ENCODE assay signal across 1 cellular context in the genomic region with DNA sequence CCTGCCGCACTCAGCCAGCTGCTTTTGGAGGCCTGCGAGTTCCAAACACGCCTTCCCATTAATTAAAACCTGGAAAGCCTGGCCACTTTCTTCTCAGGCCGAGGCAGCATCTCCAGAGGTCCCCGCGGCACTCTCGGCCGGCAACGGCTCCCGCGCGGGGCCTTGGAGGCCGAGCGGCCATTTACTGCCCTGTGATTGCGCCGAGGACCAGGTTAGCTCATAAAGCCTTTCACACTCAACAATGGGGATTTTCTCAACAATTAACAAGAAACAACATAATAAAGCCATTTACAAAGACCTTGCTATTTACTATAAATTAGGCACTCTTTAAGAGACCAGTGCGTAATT.
TF ChIP-seq lines count a peak whose summit lies in the region.

No MANE protein-coding gene starts in this region.

TF ChIP-seq in WTC11, 78 proteins besides CTCF, POLR2A, EP300 and RAD21 (continued from another document):
- TF ChIP-seq, protein P1, sequence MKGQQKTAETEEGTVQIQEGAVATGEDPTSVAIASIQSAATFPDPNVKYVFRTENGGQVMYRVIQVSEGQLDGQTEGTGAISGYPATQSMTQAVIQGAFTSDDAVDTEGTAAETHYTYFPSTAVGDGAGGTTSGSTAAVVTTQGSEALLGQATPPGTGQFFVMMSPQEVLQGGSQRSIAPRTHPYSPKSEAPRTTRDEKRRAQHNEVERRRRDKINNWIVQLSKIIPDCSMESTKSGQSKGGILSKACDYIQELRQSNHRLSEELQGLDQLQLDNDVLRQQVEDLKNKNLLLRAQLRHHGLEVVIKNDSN (CRISPR knock-in tag; IDR thresholded peaks at IDR 0.05): no peak
- TF ChIP-seq ZBTB21 (CRISPR knock-in tag; IDR thresholded peaks at IDR 0.05; ENCODE audit: borderline replicate concordance) (no peak), OVOL2 (CRISPR knock-in tag; IDR thresholded peaks at IDR 0.05; ENCODE audit: borderline replicate concordance) (no peak), ETV6 (CRISPR knock-in tag; IDR thresholded peaks at IDR 0.05) (no peak), NR3C1 (CRISPR knock-in tag; conservative IDR thresholded peaks at IDR 0.05; ENCODE audit: low read depth) (no peak), SP1 (CRISPR knock-in tag; conservative IDR thresholded peaks at IDR 0.05) (no peak)
- TF ChIP-seq, protein P2, sequence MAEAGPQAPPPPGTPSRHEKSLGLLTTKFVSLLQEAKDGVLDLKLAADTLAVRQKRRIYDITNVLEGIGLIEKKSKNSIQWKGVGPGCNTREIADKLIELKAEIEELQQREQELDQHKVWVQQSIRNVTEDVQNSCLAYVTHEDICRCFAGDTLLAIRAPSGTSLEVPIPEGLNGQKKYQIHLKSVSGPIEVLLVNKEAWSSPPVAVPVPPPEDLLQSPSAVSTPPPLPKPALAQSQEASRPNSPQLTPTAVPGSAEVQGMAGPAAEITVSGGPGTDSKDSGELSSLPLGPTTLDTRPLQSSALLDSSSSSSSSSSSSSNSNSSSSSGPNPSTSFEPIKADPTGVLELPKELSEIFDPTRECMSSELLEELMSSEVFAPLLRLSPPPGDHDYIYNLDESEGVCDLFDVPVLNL (CRISPR knock-in tag; IDR thresholded peaks at IDR 0.05; ENCODE audit: borderline replicate concordance, low read depth): no peak
- TF ChIP-seq, protein P3, sequence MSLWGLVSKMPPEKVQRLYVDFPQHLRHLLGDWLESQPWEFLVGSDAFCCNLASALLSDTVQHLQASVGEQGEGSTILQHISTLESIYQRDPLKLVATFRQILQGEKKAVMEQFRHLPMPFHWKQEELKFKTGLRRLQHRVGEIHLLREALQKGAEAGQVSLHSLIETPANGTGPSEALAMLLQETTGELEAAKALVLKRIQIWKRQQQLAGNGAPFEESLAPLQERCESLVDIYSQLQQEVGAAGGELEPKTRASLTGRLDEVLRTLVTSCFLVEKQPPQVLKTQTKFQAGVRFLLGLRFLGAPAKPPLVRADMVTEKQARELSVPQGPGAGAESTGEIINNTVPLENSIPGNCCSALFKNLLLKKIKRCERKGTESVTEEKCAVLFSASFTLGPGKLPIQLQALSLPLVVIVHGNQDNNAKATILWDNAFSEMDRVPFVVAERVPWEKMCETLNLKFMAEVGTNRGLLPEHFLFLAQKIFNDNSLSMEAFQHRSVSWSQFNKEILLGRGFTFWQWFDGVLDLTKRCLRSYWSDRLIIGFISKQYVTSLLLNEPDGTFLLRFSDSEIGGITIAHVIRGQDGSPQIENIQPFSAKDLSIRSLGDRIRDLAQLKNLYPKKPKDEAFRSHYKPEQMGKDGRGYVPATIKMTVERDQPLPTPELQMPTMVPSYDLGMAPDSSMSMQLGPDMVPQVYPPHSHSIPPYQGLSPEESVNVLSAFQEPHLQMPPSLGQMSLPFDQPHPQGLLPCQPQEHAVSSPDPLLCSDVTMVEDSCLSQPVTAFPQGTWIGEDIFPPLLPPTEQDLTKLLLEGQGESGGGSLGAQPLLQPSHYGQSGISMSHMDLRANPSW (CRISPR knock-in tag; conservative IDR thresholded peaks at IDR 0.05; ENCODE audit: low read depth): no peak
- TF ChIP-seq, protein P4, sequence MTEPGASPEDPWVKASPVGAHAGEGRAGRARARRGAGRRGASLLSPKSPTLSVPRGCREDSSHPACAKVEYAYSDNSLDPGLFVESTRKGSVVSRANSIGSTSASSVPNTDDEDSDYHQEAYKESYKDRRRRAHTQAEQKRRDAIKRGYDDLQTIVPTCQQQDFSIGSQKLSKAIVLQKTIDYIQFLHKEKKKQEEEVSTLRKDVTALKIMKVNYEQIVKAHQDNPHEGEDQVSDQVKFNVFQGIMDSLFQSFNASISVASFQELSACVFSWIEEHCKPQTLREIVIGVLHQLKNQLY (CRISPR knock-in tag; IDR thresholded peaks at IDR 0.05): no peak
- TF ChIP-seq, protein P5, sequence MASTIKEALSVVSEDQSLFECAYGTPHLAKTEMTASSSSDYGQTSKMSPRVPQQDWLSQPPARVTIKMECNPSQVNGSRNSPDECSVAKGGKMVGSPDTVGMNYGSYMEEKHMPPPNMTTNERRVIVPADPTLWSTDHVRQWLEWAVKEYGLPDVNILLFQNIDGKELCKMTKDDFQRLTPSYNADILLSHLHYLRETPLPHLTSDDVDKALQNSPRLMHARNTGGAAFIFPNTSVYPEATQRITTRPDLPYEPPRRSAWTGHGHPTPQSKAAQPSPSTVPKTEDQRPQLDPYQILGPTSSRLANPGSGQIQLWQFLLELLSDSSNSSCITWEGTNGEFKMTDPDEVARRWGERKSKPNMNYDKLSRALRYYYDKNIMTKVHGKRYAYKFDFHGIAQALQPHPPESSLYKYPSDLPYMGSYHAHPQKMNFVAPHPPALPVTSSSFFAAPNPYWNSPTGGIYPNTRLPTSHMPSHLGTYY (CRISPR knock-in tag; IDR thresholded peaks at IDR 0.05): no peak
- TF ChIP-seq, protein P6, sequence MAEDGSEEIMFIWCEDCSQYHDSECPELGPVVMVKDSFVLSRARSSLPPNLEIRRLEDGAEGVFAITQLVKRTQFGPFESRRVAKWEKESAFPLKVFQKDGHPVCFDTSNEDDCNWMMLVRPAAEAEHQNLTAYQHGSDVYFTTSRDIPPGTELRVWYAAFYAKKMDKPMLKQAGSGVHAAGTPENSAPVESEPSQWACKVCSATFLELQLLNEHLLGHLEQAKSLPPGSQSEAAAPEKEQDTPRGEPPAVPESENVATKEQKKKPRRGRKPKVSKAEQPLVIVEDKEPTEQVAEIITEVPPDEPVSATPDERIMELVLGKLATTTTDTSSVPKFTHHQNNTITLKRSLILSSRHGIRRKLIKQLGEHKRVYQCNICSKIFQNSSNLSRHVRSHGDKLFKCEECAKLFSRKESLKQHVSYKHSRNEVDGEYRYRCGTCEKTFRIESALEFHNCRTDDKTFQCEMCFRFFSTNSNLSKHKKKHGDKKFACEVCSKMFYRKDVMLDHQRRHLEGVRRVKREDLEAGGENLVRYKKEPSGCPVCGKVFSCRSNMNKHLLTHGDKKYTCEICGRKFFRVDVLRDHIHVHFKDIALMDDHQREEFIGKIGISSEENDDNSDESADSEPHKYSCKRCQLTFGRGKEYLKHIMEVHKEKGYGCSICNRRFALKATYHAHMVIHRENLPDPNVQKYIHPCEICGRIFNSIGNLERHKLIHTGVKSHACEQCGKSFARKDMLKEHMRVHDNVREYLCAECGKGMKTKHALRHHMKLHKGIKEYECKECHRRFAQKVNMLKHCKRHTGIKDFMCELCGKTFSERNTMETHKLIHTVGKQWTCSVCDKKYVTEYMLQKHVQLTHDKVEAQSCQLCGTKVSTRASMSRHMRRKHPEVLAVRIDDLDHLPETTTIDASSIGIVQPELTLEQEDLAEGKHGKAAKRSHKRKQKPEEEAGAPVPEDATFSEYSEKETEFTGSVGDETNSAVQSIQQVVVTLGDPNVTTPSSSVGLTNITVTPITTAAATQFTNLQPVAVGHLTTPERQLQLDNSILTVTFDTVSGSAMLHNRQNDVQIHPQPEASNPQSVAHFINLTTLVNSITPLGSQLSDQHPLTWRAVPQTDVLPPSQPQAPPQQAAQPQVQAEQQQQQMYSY (CRISPR knock-in tag; IDR thresholded peaks at IDR 0.05): no peak
TF ChIP-seq in WTC11: peak in this region for 0.
